Comparison of ENCODE assay signal across 11 cellular contexts in the genomic region with DNA sequence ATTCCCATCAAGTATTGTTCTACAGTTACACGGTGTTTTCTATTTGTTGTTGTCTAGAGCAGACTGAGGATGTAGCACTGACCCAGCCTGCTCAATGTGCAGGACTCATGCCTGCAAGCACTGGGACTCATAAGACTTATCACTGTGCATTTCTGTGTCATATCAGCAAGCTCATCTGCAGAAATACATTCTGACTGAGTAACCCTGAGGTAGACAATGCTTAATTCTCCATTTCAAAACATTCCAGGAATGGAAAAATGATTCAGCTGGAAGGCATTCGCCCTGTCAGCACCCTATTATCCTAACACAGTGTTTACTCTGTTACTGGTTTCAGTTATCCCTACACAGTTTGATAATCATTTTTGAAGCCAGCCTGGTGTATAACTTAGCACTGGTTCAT.
A peak's percentile ranks its signal among the peaks of the same experiment; 100 is the strongest.
DNase-seq lines count a peak whose midpoint lies in the region; ATAC-seq, FAIRE-seq and TF ChIP-seq lines count a peak whose summit lies in the region.
"Had no signal": no experiment of that assay in that cellular context is flagged by ENCODE, and none has a peak within 500 bp of the region (broad histone marks: within the 10 kb centered on the region; RNA-seq: fewer than 3 reads in every experiment).

No MANE protein-coding gene starts in this region.

- intact Hi-C loops in kidney (cut with DNase I), result no loop called here

- H3K9ac ChIP-seq in kidney (ENCODE audit: low read length in 2 of 2), result no peak overlapping the region

- no peak overlapping the region for H3K4me3 ChIP-seq in kidney (ENCODE audit: low read length in 2 of 2)

- H3K36me3 ChIP-seq in kidney (ENCODE audit: control insufficient read depth in 1 of 2, insufficient read depth in 2 of 2, low read length in 2 of 2), result no peaks in the 10 kb centered on the region

- no peak overlapping the region for H3K27ac ChIP-seq in kidney (ENCODE audit: low read depth in 2 of 2, low read length in 2 of 2)

- DNase-seq in EH (ENCODE audit: low read depth) (peak; percentile 96), NCI-H146 treated with DMSO at 0.1 percent for 48 hours (lab: John Stamatoyannopoulos, UW; ENCODE audit: unreplicated experiment) (peak; percentile 36), dermis blood vessel endothelial cell (peak; percentile 94), myocyte (ENCODE audit: low read depth) (peak; percentile 35), middle frontal gyrus (ENCODE audit: extremely low spot score, low spot score) (no peak), kidney (no peak)
- no peak for DNase-seq in stimulated activated CD4-positive, alpha-beta T cell treated with anti-CD3 and anti-CD28 coated beads, Interleukin-12 subunit alpha, Interleukin-12 subunit beta, amount 100 ng/mL, for 4 hours
- DNase-seq: activated CD8-positive, alpha-beta T cell treated with anti-CD3 and anti-CD28 coated beads, Interleukin-2, amount 10 ng/mL, durations not matched to agents 7 days and 5 days; NCI-H82; stimulated activated CD4-positive, alpha-beta T cell treated with anti-CD3 and anti-CD28 coated beads, Interleukin-2, amount 100 ng/mL, for 48 hours had no signal

- TF ChIP-seq CTCF in kidney (IDR thresholded peaks at IDR 0.05; ENCODE audit: borderline replicate concordance, extremely low read depth, insufficient read depth), result no peak

- ATAC-seq in HG02588 (IDR thresholded peaks at IDR 0.05; ENCODE audit: unreplicated experiment), result no peak
- ATAC-seq: activated CD8-positive, alpha-beta T cell treated with anti-CD3 and anti-CD28 coated beads, Interleukin-2, amount 10 ng/mL, durations not matched to agents 7 days and 5 days had no signal

- no peak for FAIRE-seq in kidney (lab: Jason Lieb, UNC)

- H3K4me1 ChIP-seq in kidney (ENCODE audit: control insufficient read depth in 1 of 2, insufficient read depth in 1 of 2, low read depth in 1 of 2, low read length in 2 of 2), result no peaks in the 10 kb centered on the region

- H3K9me3 ChIP-seq in kidney (ENCODE audit: control insufficient read depth in 1 of 2, low read length in 2 of 2), result no peaks in the 10 kb centered on the region

Comparison
In these comparisons a context has a peak if more than half of its experiments do, and no peak if none do; other contexts are left out.
1. DNase-seq: peak in EH (single experiment), NCI-H146 treated with DMSO at 0.1 percent for 48 hours (single experiment), dermis blood vessel endothelial cell (single experiment) and myocyte (single experiment); none in stimulated activated CD4-positive, alpha-beta T cell treated with anti-CD3 and anti-CD28 coated beads, Interleukin-12 subunit alpha, Interleukin-12 subunit beta, amount 100 ng/mL, for 4 hours (single experiment), middle frontal gyrus (single experiment) and kidney (single experiment).